In the genomic region with DNA sequence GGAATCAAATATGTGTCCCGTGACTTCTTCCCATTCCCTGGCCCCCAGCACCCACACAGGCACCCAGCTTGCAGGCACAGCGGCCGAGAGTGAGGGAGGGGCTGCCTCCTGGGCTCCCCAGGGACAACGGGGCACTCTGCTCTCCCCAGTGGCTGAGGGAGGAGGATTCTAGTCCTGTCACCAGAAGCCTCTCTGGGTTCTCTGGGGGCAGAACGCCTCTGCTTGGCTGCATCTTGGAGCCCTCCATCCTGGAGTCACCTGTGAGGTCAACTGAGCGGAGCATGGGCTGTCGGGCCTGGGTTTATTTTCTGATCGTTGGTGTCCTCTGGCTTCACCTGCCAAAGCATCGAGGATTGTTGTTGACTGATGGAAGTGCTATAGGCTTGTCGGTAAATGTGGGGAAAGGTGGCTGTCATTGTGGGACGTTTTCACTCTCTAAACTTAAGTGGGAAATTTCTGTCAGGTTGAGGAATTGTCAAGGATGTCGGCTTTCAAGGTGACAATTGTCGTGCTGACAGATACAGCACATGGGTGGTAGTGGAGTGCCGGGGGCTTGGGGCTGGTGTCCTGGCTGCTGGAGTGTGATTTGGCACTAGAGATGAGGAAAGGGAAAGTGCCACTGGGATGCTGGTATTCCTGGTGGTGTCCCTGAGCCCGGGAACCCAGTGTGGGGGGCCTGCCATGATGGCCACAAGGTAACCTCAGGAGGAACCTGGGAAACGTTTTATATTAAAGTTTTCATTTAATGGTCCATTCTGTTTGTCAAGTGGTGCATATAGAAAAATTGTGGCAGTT, we compare ENCODE assay signal across 21 cellular contexts. TPM values are rescaled to one million over a fixed set of nuclear protein-coding genes. Genes with fewer than 3 reads are reported as not detected.
A peak's percentile ranks its signal among the peaks of the same experiment; 100 is the strongest.
DNase-seq lines count a peak whose midpoint lies in the region; ATAC-seq and TF ChIP-seq lines count a peak whose summit lies in the region.
"Had no signal": no experiment of that assay in that cellular context is flagged by ENCODE, and none has a peak within 500 bp of the region (broad histone marks: within the 10 kb centered on the region; RNA-seq: fewer than 3 reads in every experiment).

No MANE protein-coding gene starts in this region.

- CTCF ChIA-PET in A673 (lab: Charles Lee) = no interaction called here

- H3K79me2 ChIP-seq in Loucy (ENCODE audit: insufficient read depth, low read length) = peaks cover 78% of the 10 kb centered on the region
- H3K79me2 ChIP-seq in neural progenitor cell (ENCODE audit: low read depth) = no peaks in the 10 kb centered on the region

- H3K36me3 ChIP-seq in CD4-positive, CD25-positive, alpha-beta regulatory T cell (ENCODE audit: control insufficient read depth, insufficient read depth, low read length) = no peaks in the 10 kb centered on the region
- H3K36me3 ChIP-seq in Loucy (ENCODE audit: insufficient read depth, low read length) (no peaks in the 10 kb centered on the region), neural progenitor cell (no peaks in the 10 kb centered on the region), A673 (ENCODE audit: insufficient read depth, low read length, poor library complexity, severe bottlenecking) (no peaks in the 10 kb centered on the region)

- H3K4me3 ChIP-seq in CD4-positive, CD25-positive, alpha-beta regulatory T cell (ENCODE audit: low read depth, low read length) = no peak overlapping the region
- H3K4me3 ChIP-seq in Loucy (ENCODE audit: low read length, poor library complexity, severe bottlenecking) (no peak overlapping the region), neural progenitor cell (no peak overlapping the region), A673 (ENCODE audit: low read depth, low read length, poor library complexity, severe bottlenecking) (no peak overlapping the region)
- H3K4me3 ChIP-seq: GM23248, K562, SK-N-MC had no signal

- no peak for ATAC-seq in CD4-positive, CD25-positive, alpha-beta regulatory T cell (ENCODE audit: low read depth in 2 of 2)
- ATAC-seq in central memory CD8-positive, alpha-beta T cell (replicated peaks; ENCODE audit: extremely low read depth, poor library complexity, severe bottlenecking) = no peak
- ATAC-seq: K562 had no signal

- intact Hi-C loops in A673 (cut with micrococcal nuclease; ENCODE audit: unreplicated experiment) = no loop called here

- H4K20me1 ChIP-seq in Loucy (ENCODE audit: insufficient read depth, low read length, poor library complexity, severe bottlenecking) (no peaks in the 10 kb centered on the region), neural progenitor cell (ENCODE audit: low read depth) (no peaks in the 10 kb centered on the region)

- no peaks in the 10 kb centered on the region for H3K36me3 Mint-ChIP-seq in CD4-positive, CD25-positive, alpha-beta regulatory T cell
- H3K36me3 Mint-ChIP-seq in central memory CD8-positive, alpha-beta T cell (ENCODE audit: insufficient read depth) = peaks cover 1% of the 10 kb centered on the region
- H3K36me3 Mint-ChIP-seq in neural progenitor cell (peaks cover 3% of the 10 kb centered on the region), endothelial cell (ENCODE audit: low read depth, unreplicated experiment) (no peaks in the 10 kb centered on the region)
- H3K36me3 Mint-ChIP-seq: CD14-positive monocyte had no signal

- H3K4me1 ChIP-seq in CD4-positive, CD25-positive, alpha-beta regulatory T cell (ENCODE audit: control insufficient read depth, insufficient read depth, low read length, poor library complexity, severe bottlenecking) = peaks cover 25% of the 10 kb centered on the region
- H3K4me1 ChIP-seq in Loucy (ENCODE audit: insufficient read depth, low read length, poor library complexity, severe bottlenecking) = peaks cover 87% of the 10 kb centered on the region
- H3K4me1 ChIP-seq in neural progenitor cell = peaks cover 11% of the 10 kb centered on the region
- no peaks in the 10 kb centered on the region for H3K4me1 ChIP-seq in A673 (ENCODE audit: insufficient read depth, low read length, poor library complexity, severe bottlenecking)

- DNase-seq in CD4-positive, CD25-positive, alpha-beta regulatory T cell = no peak
- no peak for DNase-seq in central memory CD8-positive, alpha-beta T cell (ENCODE audit: low spot score in 2 of 2)
- DNase-seq in neural progenitor cell (ENCODE audit: low spot score) (no peak), endothelial cell (ENCODE audit: low spot score) (no peak), A673 (ENCODE audit: low spot score) (no peak), HuH-7 (ENCODE audit: low spot score) (no peak)
- DNase-seq: ACHN, DMS153, GDM1, GM23248, HCEC 1CT, NCI-H1105 treated with DMSO at 0.1 percent for 48 hours, NCI-H1694 treated with DMSO at 0.1 percent for 48 hours, NCI-H510A, NCI-H748 treated with DMSO at 0.1 percent for 48 hours, OCI-M1, SHP77 had no signal

- peaks cover 4 to 71% (median 18%) of the 10 kb centered on the region in 4 donors for H3K4me1 Mint-ChIP-seq in CD4-positive, CD25-positive, alpha-beta regulatory T cell
- peaks cover 22% of the 10 kb centered on the region for H3K4me1 Mint-ChIP-seq in central memory CD8-positive, alpha-beta T cell
- H3K4me1 Mint-ChIP-seq in neural progenitor cell (peaks cover 34% of the 10 kb centered on the region), endothelial cell (ENCODE audit: unreplicated experiment) (peaks cover 8% of the 10 kb centered on the region)

- H3K9me3 ChIP-seq in CD4-positive, CD25-positive, alpha-beta regulatory T cell (ENCODE audit: control insufficient read depth in 2 of 2, low read length in 2 of 2) = no peaks in the 10 kb centered on the region
- H3K9me3 ChIP-seq in Loucy (ENCODE audit: insufficient read depth, low read depth, low read length) = no peaks in the 10 kb centered on the region
- H3K9me3 ChIP-seq in neural progenitor cell (ENCODE audit: low read depth) = no peaks in the 10 kb centered on the region
- H3K9me3 ChIP-seq in A673 (ENCODE audit: low read depth, low read length, poor library complexity, severe bottlenecking) = no peaks in the 10 kb centered on the region

- no peak for TF ChIP-seq CTCF in Loucy (conservative IDR thresholded peaks at IDR 0.05; ENCODE audit: low read length)
- no peak for TF ChIP-seq CTCF in neural progenitor cell (IDR thresholded peaks at IDR 0.05)
- no peak for TF ChIP-seq CTCF in endothelial cell (IDR thresholded peaks at IDR 0.05; ENCODE audit: unreplicated experiment)
- TF ChIP-seq CTCF in A673 (conservative IDR thresholded peaks at IDR 0.05; ENCODE audit: low read depth, low read length) = no peak

- H3K4me2 ChIP-seq in Loucy (ENCODE audit: low read depth, low read length, poor library complexity, severe bottlenecking) (peak overlapping the region; percentile 83), neural progenitor cell (no peak overlapping the region)

- no peaks in the 10 kb centered on the region for H3K9me3 Mint-ChIP-seq in CD4-positive, CD25-positive, alpha-beta regulatory T cell
- H3K9me3 Mint-ChIP-seq in central memory CD8-positive, alpha-beta T cell = no peaks in the 10 kb centered on the region
- no peaks in the 10 kb centered on the region for H3K9me3 Mint-ChIP-seq in neural progenitor cell
- no peaks in the 10 kb centered on the region for H3K9me3 Mint-ChIP-seq in endothelial cell (ENCODE audit: unreplicated experiment)
- H3K9me3 Mint-ChIP-seq: CD14-positive monocyte had no signal

- H3K27me3 ChIP-seq in CD4-positive, CD25-positive, alpha-beta regulatory T cell (ENCODE audit: control insufficient read depth, insufficient read depth, low read length) = no peaks in the 10 kb centered on the region
- H3K27me3 ChIP-seq in Loucy (ENCODE audit: insufficient read depth, low read length, poor library complexity, severe bottlenecking) = no peaks in the 10 kb centered on the region
- H3K27me3 ChIP-seq in neural progenitor cell = no peaks in the 10 kb centered on the region
- peaks cover 17% of the 10 kb centered on the region for H3K27me3 ChIP-seq in A673 (replicated peaks; ENCODE audit: insufficient read depth, low read depth, low read length, poor library complexity)

- no peaks in the 10 kb centered on the region for H3K9me2 ChIP-seq in Loucy (replicated peaks; ENCODE audit: low read depth, low read length)

- H3K27ac ChIP-seq in CD4-positive, CD25-positive, alpha-beta regulatory T cell (ENCODE audit: insufficient read depth, low read length, poor library complexity, severe bottlenecking) = no peak overlapping the region
- H3K27ac ChIP-seq in neural progenitor cell (no peak overlapping the region), A673 (ENCODE audit: low read depth, low read length, poor library complexity, severe bottlenecking) (no peak overlapping the region)
- H3K27ac ChIP-seq: GM23248, SK-N-MC had no signal

- H3F3A ChIP-seq in Loucy (ENCODE audit: low read depth) (no peaks in the 10 kb centered on the region), neural progenitor cell (ENCODE audit: low read depth) (no peaks in the 10 kb centered on the region)

- BruUV-seq in A673 (replicated peaks; lab: Mats Ljungman, UMichigan) = no TSS peak

- POLR2A ChIA-PET in A673 (lab: Charles Lee; ENCODE audit: low non-redundant PET) = no interaction called here

- peak overlapping the region; percentile 75 to 91 (median 76) for H3K27ac Mint-ChIP-seq in CD4-positive, CD25-positive, alpha-beta regulatory T cell
- no peak overlapping the region for H3K27ac Mint-ChIP-seq in central memory CD8-positive, alpha-beta T cell (ENCODE audit: low read depth)
- H3K27ac Mint-ChIP-seq in neural progenitor cell = peak overlapping the region; percentile 80
- no peak overlapping the region for H3K27ac Mint-ChIP-seq in endothelial cell (ENCODE audit: unreplicated experiment)

- H3K27me3 Mint-ChIP-seq in CD4-positive, CD25-positive, alpha-beta regulatory T cell = peaks cover 18% of the 10 kb centered on the region
- H3K27me3 Mint-ChIP-seq in central memory CD8-positive, alpha-beta T cell = peaks cover 51% of the 10 kb centered on the region
- H3K27me3 Mint-ChIP-seq in neural progenitor cell (ENCODE audit: insufficient read depth, low read depth) (peaks cover 6% of the 10 kb centered on the region), endothelial cell (ENCODE audit: unreplicated experiment) (no peaks in the 10 kb centered on the region)

- H2AFZ ChIP-seq in Loucy (ENCODE audit: low read length) (no peak overlapping the region), neural progenitor cell (replicated peaks) (no peak overlapping the region)
- H2AFZ ChIP-seq: GM23248 had no signal

- H3K9ac ChIP-seq in Loucy (ENCODE audit: low read depth, low read length, poor library complexity, severe bottlenecking) = peak overlapping the region; percentile 67
- no peak overlapping the region for H3K9ac ChIP-seq in neural progenitor cell
- H3K9ac ChIP-seq: GM23248 had no signal

- H3K4me3 Mint-ChIP-seq in CD4-positive, CD25-positive, alpha-beta regulatory T cell = peak overlapping the region in 3 of 4 donors; percentile 11 to 55 (median 16)
- H3K4me3 Mint-ChIP-seq in central memory CD8-positive, alpha-beta T cell = peak overlapping the region; percentile 38
- no peak overlapping the region for H3K4me3 Mint-ChIP-seq in neural progenitor cell
- H3K4me3 Mint-ChIP-seq in endothelial cell (ENCODE audit: unreplicated experiment) = no peak overlapping the region
- H3K4me3 Mint-ChIP-seq: CD14-positive monocyte had no signal

RNA-seq across cellular contexts. Expression of gene SH3RF3, which starts 13.6 kb away (rescaled TPM):
- total RNA-seq in CD4-positive, CD25-positive, alpha-beta regulatory T cell = 1.4 TPM
- polyA plus RNA-seq in CD4-positive, CD25-positive, alpha-beta regulatory T cell = 1 to 10 TPM in 1 of 4 donors, under 1 TPM in 3; 0.16 to 1.6 (median 0.68) TPM
- total RNA-seq in neural progenitor cell (ENCODE audit: low replicate concordance) (0.28 TPM in 2 replicates), endothelial cell (ENCODE audit: unreplicated experiment) (12.8 TPM), A673 (2021) (0.11 and 0.15 TPM in 2 replicates)
- polyA plus RNA-seq: K562 had no signal

Comparison
In these comparisons a context has a peak if more than half of its experiments do, and no peak if none do; other contexts are left out.
1. H3K27ac Mint-ChIP-seq: peak in CD4-positive, CD25-positive, alpha-beta regulatory T cell (3 of 3) and neural progenitor cell (single experiment); none in central memory CD8-positive, alpha-beta T cell (single experiment) and endothelial cell (single experiment).
2. H3K4me3 Mint-ChIP-seq: peak in CD4-positive, CD25-positive, alpha-beta regulatory T cell (3 of 4) and central memory CD8-positive, alpha-beta T cell (single experiment); none in neural progenitor cell (single experiment) and endothelial cell (single experiment).